1 cellular context compared by ENCODE assay signal in the genomic region with DNA sequence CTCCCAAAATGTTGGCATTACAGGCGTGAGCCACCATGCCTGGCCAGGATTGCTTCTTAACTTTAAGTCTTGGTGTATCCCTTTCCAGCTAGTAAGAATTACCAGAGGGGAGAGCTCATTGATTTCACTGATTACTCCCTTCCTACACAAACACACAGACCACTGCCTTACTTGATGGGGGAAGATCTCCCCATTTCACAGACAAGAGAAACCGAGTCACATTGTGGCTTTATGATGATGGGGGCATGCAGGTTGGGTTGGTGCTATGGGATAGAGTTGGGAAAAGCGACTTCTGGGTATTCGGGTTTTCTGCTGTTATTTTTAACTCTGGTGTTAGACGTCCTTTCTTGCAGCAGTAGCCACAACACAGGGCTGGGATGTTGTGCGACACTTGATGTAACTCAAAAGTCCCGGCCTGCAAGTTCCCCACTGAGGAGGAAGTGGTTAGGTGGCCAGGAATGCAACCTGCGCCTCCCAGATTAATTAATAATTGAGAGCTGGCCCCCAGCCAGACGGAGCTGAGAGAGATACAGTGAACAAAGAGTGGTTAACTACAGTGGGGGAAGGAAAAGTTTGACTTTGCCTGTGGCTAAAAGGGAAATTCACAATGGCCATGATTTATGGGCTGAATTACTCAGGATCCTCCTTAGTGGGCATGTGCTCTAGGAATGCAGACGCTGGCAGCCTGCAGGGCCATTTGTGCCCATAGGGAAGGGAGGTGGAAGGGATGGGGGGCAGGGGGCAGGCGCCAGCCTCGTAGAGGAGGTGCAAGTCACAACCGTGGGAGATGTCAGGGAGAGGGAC.
TF ChIP-seq lines count a peak whose summit lies in the region.

No MANE protein-coding gene starts in this region.

TF ChIP-seq in HEK293, 187 proteins besides CTCF, POLR2A, EP300 and RAD21 (continued from another document and continues in another):
- no peak for TF ChIP-seq ZNF148 (tag by site-specific recombination; IDR thresholded peaks at IDR 0.05; ENCODE audit: borderline replicate concordance)
- TF ChIP-seq, protein P1, sequence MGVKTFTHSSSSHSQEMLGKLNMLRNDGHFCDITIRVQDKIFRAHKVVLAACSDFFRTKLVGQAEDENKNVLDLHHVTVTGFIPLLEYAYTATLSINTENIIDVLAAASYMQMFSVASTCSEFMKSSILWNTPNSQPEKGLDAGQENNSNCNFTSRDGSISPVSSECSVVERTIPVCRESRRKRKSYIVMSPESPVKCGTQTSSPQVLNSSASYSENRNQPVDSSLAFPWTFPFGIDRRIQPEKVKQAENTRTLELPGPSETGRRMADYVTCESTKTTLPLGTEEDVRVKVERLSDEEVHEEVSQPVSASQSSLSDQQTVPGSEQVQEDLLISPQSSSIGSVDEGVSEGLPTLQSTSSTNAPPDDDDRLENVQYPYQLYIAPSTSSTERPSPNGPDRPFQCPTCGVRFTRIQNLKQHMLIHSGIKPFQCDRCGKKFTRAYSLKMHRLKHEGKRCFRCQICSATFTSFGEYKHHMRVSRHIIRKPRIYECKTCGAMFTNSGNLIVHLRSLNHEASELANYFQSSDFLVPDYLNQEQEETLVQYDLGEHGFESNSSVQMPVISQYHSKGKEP (tag by site-specific recombination; IDR thresholded peaks at IDR 0.05), result peak; percentile 94
- peak; percentile 92 for TF ChIP-seq SP7 (tag by site-specific recombination; IDR thresholded peaks at IDR 0.05)
- no peak; the same call in 1 of the 2 replicates for TF ChIP-seq ZNF624 (tag by site-specific recombination; IDR thresholded peaks at IDR 0.05)
- TF ChIP-seq EGR2 (tag by site-specific recombination; IDR thresholded peaks at IDR 0.05; ENCODE audit: low read depth), result 0 out of 2 replicates have a peak, but pooled peaks have one; percentile 6
- TF ChIP-seq ZNF24 (tag by site-specific recombination; IDR thresholded peaks at IDR 0.05), result no peak
- 0 out of 2 replicates have a peak, but pooled peaks have one; percentile 33 for TF ChIP-seq ZXDB (tag by site-specific recombination; IDR thresholded peaks at IDR 0.05)
- TF ChIP-seq ZNF600 (tag by site-specific recombination; IDR thresholded peaks at IDR 0.05), result peak; percentile 47
- TF ChIP-seq ZNF138 (tag by site-specific recombination; IDR thresholded peaks at IDR 0.05; ENCODE audit: borderline replicate concordance), result no peak
- TF ChIP-seq, protein P2, sequence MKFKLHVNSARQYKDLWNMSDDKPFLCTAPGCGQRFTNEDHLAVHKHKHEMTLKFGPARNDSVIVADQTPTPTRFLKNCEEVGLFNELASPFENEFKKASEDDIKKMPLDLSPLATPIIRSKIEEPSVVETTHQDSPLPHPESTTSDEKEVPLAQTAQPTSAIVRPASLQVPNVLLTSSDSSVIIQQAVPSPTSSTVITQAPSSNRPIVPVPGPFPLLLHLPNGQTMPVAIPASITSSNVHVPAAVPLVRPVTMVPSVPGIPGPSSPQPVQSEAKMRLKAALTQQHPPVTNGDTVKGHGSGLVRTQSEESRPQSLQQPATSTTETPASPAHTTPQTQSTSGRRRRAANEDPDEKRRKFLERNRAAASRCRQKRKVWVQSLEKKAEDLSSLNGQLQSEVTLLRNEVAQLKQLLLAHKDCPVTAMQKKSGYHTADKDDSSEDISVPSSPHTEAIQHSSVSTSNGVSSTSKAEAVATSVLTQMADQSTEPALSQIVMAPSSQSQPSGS (tag by site-specific recombination; IDR thresholded peaks at IDR 0.05; ENCODE audit: low read depth), result peak; percentile 3; the same call in 1 of the 2 replicates
- no peak for TF ChIP-seq ZBTB20 (tag by site-specific recombination; IDR thresholded peaks at IDR 0.05)
- no peak for TF ChIP-seq ZFP37 (tag by site-specific recombination; IDR thresholded peaks at IDR 0.05)
- TF ChIP-seq SP2 (tag by site-specific recombination; IDR thresholded peaks at IDR 0.05), result peak; percentile 6; the same call in 1 of the 2 replicates
- TF ChIP-seq MEIS1 (CRISPR knock-in tag; IDR thresholded peaks at IDR 0.05; ENCODE audit: borderline replicate concordance), result peak; percentile 97
- no peak for TF ChIP-seq ZNF10 (tag by site-specific recombination; IDR thresholded peaks at IDR 0.05)
- no peak for TF ChIP-seq ZNF473 (tag by site-specific recombination; IDR thresholded peaks at IDR 0.05)
- TF ChIP-seq TCF7L2 (IDR thresholded peaks at IDR 0.05; ENCODE audit: borderline replicate concordance, low read depth, low read length), result no peak
- TF ChIP-seq, protein P3, sequence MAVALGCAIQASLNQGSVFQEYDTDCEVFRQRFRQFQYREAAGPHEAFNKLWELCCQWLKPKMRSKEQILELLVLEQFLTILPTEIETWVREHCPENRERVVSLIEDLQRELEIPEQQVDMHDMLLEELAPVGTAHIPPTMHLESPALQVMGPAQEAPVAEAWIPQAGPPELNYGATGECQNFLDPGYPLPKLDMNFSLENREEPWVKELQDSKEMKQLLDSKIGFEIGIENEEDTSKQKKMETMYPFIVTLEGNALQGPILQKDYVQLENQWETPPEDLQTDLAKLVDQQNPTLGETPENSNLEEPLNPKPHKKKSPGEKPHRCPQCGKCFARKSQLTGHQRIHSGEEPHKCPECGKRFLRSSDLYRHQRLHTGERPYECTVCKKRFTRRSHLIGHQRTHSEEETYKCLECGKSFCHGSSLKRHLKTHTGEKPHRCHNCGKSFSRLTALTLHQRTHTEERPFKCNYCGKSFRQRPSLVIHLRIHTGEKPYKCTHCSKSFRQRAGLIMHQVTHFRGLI (tag by site-specific recombination; IDR thresholded peaks at IDR 0.05), result no peak
- TF ChIP-seq, protein P4, sequence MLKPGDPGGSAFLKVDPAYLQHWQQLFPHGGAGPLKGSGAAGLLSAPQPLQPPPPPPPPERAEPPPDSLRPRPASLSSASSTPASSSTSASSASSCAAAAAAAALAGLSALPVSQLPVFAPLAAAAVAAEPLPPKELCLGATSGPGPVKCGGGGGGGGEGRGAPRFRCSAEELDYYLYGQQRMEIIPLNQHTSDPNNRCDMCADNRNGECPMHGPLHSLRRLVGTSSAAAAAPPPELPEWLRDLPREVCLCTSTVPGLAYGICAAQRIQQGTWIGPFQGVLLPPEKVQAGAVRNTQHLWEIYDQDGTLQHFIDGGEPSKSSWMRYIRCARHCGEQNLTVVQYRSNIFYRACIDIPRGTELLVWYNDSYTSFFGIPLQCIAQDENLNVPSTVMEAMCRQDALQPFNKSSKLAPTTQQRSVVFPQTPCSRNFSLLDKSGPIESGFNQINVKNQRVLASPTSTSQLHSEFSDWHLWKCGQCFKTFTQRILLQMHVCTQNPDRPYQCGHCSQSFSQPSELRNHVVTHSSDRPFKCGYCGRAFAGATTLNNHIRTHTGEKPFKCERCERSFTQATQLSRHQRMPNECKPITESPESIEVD (tag by site-specific recombination; IDR thresholded peaks at IDR 0.05), result peak; percentile 84
- TF ChIP-seq ZNF501 (tag by site-specific recombination; IDR thresholded peaks at IDR 0.05), result peak; percentile 59; the same call in 1 of the 2 replicates
- no peak for TF ChIP-seq SCRT2 (tag by site-specific recombination; IDR thresholded peaks at IDR 0.05)
- peak; percentile 64 for TF ChIP-seq FEZF1 (tag by site-specific recombination; IDR thresholded peaks at IDR 0.05)
- TF ChIP-seq ZNF184 (tag by site-specific recombination; IDR thresholded peaks at IDR 0.05), result 0 out of 2 replicates have a peak, but pooled peaks have one; percentile 36
- no peak for TF ChIP-seq ZBTB1 (tag by site-specific recombination; IDR thresholded peaks at IDR 0.05)
- TF ChIP-seq SCRT1 (tag by site-specific recombination; IDR thresholded peaks at IDR 0.05; ENCODE audit: borderline replicate concordance), result peak; percentile 7; the same call in 1 of the 2 replicates
- TF ChIP-seq ZNF843 (tag by site-specific recombination; IDR thresholded peaks at IDR 0.05), result peak; percentile 35; the same call in 1 of the 2 replicates
- no peak for TF ChIP-seq AEBP2 (tag by site-specific recombination; IDR thresholded peaks at IDR 0.05; ENCODE audit: borderline replicate concordance)
- TF ChIP-seq KLF16 (tag by site-specific recombination; IDR thresholded peaks at IDR 0.05), result 0 out of 2 replicates have a peak, but pooled peaks have one; percentile 50
- TF ChIP-seq, protein P5, sequence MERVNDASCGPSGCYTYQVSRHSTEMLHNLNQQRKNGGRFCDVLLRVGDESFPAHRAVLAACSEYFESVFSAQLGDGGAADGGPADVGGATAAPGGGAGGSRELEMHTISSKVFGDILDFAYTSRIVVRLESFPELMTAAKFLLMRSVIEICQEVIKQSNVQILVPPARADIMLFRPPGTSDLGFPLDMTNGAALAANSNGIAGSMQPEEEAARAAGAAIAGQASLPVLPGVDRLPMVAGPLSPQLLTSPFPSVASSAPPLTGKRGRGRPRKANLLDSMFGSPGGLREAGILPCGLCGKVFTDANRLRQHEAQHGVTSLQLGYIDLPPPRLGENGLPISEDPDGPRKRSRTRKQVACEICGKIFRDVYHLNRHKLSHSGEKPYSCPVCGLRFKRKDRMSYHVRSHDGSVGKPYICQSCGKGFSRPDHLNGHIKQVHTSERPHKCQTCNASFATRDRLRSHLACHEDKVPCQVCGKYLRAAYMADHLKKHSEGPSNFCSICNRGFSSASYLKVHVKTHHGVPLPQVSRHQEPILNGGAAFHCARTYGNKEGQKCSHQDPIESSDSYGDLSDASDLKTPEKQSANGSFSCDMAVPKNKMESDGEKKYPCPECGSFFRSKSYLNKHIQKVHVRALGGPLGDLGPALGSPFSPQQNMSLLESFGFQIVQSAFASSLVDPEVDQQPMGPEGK (tag by site-specific recombination; IDR thresholded peaks at IDR 0.05), result peak; percentile 27; the same call in 1 of the 2 replicates
- no peak for TF ChIP-seq ZNF530 (tag by site-specific recombination; IDR thresholded peaks at IDR 0.05; ENCODE audit: low read depth)
- peak; percentile 91; the same call in 1 of the 2 replicates for TF ChIP-seq HOXC10 (CRISPR knock-in tag; IDR thresholded peaks at IDR 0.05)
- TF ChIP-seq, protein P6, sequence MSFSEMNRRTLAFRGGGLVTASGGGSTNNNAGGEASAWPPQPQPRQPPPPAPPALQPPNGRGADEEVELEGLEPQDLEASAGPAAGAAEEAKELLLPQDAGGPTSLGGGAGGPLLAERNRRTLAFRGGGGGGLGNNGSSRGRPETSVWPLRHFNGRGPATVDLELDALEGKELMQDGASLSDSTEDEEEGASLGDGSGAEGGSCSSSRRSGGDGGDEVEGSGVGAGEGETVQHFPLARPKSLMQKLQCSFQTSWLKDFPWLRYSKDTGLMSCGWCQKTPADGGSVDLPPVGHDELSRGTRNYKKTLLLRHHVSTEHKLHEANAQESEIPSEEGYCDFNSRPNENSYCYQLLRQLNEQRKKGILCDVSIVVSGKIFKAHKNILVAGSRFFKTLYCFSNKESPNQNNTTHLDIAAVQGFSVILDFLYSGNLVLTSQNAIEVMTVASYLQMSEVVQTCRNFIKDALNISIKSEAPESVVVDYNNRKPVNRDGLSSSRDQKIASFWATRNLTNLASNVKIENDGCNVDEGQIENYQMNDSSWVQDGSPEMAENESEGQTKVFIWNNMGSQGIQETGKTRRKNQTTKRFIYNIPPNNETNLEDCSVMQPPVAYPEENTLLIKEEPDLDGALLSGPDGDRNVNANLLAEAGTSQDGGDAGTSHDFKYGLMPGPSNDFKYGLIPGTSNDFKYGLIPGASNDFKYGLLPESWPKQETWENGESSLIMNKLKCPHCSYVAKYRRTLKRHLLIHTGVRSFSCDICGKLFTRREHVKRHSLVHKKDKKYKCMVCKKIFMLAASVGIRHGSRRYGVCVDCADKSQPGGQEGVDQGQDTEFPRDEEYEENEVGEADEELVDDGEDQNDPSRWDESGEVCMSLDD (tag by site-specific recombination; IDR thresholded peaks at IDR 0.05), result no peak
- TF ChIP-seq ZNF561 (tag by site-specific recombination; IDR thresholded peaks at IDR 0.05; ENCODE audit: borderline replicate concordance), result 0 out of 2 replicates have a peak, but pooled peaks have one; percentile 43
- TF ChIP-seq, protein P7, sequence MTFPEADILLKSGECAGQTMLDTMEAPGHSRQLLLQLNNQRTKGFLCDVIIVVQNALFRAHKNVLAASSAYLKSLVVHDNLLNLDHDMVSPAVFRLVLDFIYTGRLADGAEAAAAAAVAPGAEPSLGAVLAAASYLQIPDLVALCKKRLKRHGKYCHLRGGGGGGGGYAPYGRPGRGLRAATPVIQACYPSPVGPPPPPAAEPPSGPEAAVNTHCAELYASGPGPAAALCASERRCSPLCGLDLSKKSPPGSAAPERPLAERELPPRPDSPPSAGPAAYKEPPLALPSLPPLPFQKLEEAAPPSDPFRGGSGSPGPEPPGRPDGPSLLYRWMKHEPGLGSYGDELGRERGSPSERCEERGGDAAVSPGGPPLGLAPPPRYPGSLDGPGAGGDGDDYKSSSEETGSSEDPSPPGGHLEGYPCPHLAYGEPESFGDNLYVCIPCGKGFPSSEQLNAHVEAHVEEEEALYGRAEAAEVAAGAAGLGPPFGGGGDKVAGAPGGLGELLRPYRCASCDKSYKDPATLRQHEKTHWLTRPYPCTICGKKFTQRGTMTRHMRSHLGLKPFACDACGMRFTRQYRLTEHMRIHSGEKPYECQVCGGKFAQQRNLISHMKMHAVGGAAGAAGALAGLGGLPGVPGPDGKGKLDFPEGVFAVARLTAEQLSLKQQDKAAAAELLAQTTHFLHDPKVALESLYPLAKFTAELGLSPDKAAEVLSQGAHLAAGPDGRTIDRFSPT (tag by site-specific recombination; IDR thresholded peaks at IDR 0.05), result peak; percentile 83
